ENCODE assay signal across 1 cellular context in genomic region chr12:121025442-121026226, GRCh38.
TF ChIP-seq lines count a peak whose summit lies in the region.

No MANE protein-coding gene starts in this region.

TF ChIP-seq in GM23338, 12 proteins besides CTCF, POLR2A, EP300 and RAD21 (continued from another document):
- TF ChIP-seq ZNF462 (CRISPR knock-in tag; IDR thresholded peaks at IDR 0.05): no peak
- TF ChIP-seq NANOG (IDR thresholded peaks at IDR 0.05; ENCODE audit: borderline replicate concordance): no peak
- TF ChIP-seq EZH2 (IDR thresholded peaks at IDR 0.05; ENCODE audit: low read depth, unreplicated experiment): no peak
- TF ChIP-seq POLR2AphosphoS5 (IDR thresholded peaks at IDR 0.05; ENCODE audit: low read depth): no peak
- TF ChIP-seq JUNB (IDR thresholded peaks at IDR 0.05; ENCODE audit: unreplicated experiment): no peak
- TF ChIP-seq STAT1 (IDR thresholded peaks at IDR 0.05; ENCODE audit: unreplicated experiment): no peak
